Comparison of ENCODE assay signal across 8 cellular contexts in genomic region chr7:45921699-45922519, GRCh38. TPM values are rescaled to one million over a fixed set of nuclear protein-coding genes. Genes with fewer than 3 reads are reported as not detected.
DNase-seq lines count a peak whose midpoint lies in the region; ATAC-seq and TF ChIP-seq lines count a peak whose summit lies in the region.

No MANE protein-coding gene starts in this region.

- peak overlapping the region; percentile 68 for H3K4ac ChIP-seq in IMR-90 (ENCODE audit: low read depth, low read length)

- H3K9ac ChIP-seq in IMR-90 (ENCODE audit: low read depth, low read length): peak overlapping the region; percentile 31

- no peaks in the 10 kb centered on the region for H3K9me3 ChIP-seq in IMR-90 (ENCODE audit: control insufficient read depth, insufficient read depth, low read length)

- H4K20me1 ChIP-seq in IMR-90 (ENCODE audit: insufficient read depth, low read length): peaks cover 25% of the 10 kb centered on the region

- peak; percentile 99 for TF ChIP-seq CTCF in IMR-90 (conservative IDR thresholded peaks at IDR 0.05; ENCODE audit: low read depth, low read length)
- TF ChIP-seq CTCF in glutamatergic neuron (IDR thresholded peaks at IDR 0.05; ENCODE audit: partially characterized antibody, unreplicated experiment): peak; percentile 82

- peaks cover 2% of the 10 kb centered on the region; the same call in 1 of the 2 replicates for H3K36me3 ChIP-seq in IMR-90 (ENCODE audit: control insufficient read depth, insufficient read depth, low read length)

- H3K4me1 ChIP-seq in IMR-90 (ENCODE audit: control insufficient read depth, insufficient read depth, low read length): peaks cover 17% of the 10 kb centered on the region

- TF ChIP-seq RAD21 in IMR-90 (IDR thresholded peaks at IDR 0.05; ENCODE audit: low read length): peak; percentile 98

- H4K91ac ChIP-seq in IMR-90 (ENCODE audit: insufficient read depth, low read depth, low read length): peak overlapping the region; percentile 79

- H3K27me3 Mint-ChIP-seq in glutamatergic neuron (ENCODE audit: unreplicated experiment): peaks cover 13% of the 10 kb centered on the region

- 0 out of 2 replicates have a peak overlapping the region, but pooled peaks have one; percentile 5 for H3K14ac ChIP-seq in IMR-90 (replicated peaks; ENCODE audit: low read depth, low read length)

- H4K5ac ChIP-seq in IMR-90 (ENCODE audit: low read depth, low read length): peak overlapping the region; percentile 4; the same call in 1 of the 2 replicates

- H3K4me3 ChIP-seq in IMR-90 (ENCODE audit: insufficient read depth, low read depth, low read length): peak overlapping the region; percentile 85

- peak overlapping the region; percentile 75 for H2AK9ac ChIP-seq in IMR-90 (replicated peaks; ENCODE audit: low read depth, low read length, poor library complexity)

- peaks cover 15% of the 10 kb centered on the region for H3K4me1 Mint-ChIP-seq in glutamatergic neuron (ENCODE audit: low read depth, unreplicated experiment)

- peak; percentile 19 for ATAC-seq in IMR-90 (ENCODE audit: low read depth)
- ATAC-seq in GM21526 (IDR thresholded peaks at IDR 0.05; ENCODE audit: low FRiP score, unreplicated experiment): no peak
- ATAC-seq in HG02763 (IDR thresholded peaks at IDR 0.05; ENCODE audit: unreplicated experiment): no peak

- peak overlapping the region; percentile 88 for H3K4me3 Mint-ChIP-seq in glutamatergic neuron (ENCODE audit: unreplicated experiment)

- dilution Hi-C loops in IMR-90 (cut with HindIII; ENCODE audit: low sequenced_read_pairs, unreplicated experiment): no loop called here

- peaks cover 12 to 23% of the 10 kb centered on the region in 2 experiments; a peak in 3 of 4 replicates for H3K79me1 ChIP-seq in IMR-90 (ENCODE audit: low read depth in 1 of 2, low read length in 2 of 2)

- 0 out of 2 replicates have a peak overlapping the region, but pooled peaks have one; percentile 23 for H3K23ac ChIP-seq in IMR-90 (ENCODE audit: low read depth, low read length)

- H2BK5ac ChIP-seq in IMR-90 (ENCODE audit: low read depth, low read length, poor library complexity, severe bottlenecking): no peak overlapping the region

- DNase-seq in EH (ENCODE audit: low read depth) (peak; percentile 79), IMR-90 (peak; percentile 75), glutamatergic neuron (peak; percentile 80), posterior cingulate gyrus (peak in 8 of 10 donors; percentile 36 to 92 (median 55)), NCI-H2171 (lab: John Stamatoyannopoulos, UW) (no peak)
- peak; percentile 48 to 51 for DNase-seq in activated T-cell treated with anti-CD3 and anti-CD28 coated beads, Interleukin-2, amount 50 U/mL, for 48 hours

- peak overlapping the region; percentile 10; the same call in 1 of the 2 replicates for H2AK5ac ChIP-seq in IMR-90 (ENCODE audit: low read depth, low read length)

- CTCF ChIA-PET in IMR-90 (lab: Yijun Ruan, JAX): interaction anchor here (0.6 to 2.4 kb wide), 29 partner anchors 48 to 1261 kb away, joined by 3 to 30 read pairs (median 4); no protein-coding TSS in a partner anchor

- H3K9me3 Mint-ChIP-seq in glutamatergic neuron (ENCODE audit: unreplicated experiment): peaks cover 1% of the 10 kb centered on the region

- H3K36me3 Mint-ChIP-seq in glutamatergic neuron (ENCODE audit: unreplicated experiment): no peaks in the 10 kb centered on the region

- no peak overlapping the region for H3K27ac Mint-ChIP-seq in glutamatergic neuron (ENCODE audit: unreplicated experiment)

- H3K27me3 ChIP-seq in IMR-90 (ENCODE audit: control insufficient read depth, insufficient read depth, low read length): no peaks in the 10 kb centered on the region

- H3K27ac ChIP-seq in IMR-90 (ENCODE audit: insufficient read depth, low read length): no peak overlapping the region; the same call in 1 of the 2 replicates

- peak overlapping the region; percentile 83 for H3K4me2 ChIP-seq in IMR-90 (ENCODE audit: low read depth, low read length)

- H3K9me1 ChIP-seq in IMR-90 (ENCODE audit: insufficient read depth, low read length): peaks cover 15% of the 10 kb centered on the region

- TF ChIP-seq POLR2A in IMR-90 (IDR thresholded peaks at IDR 0.05; ENCODE audit: low read depth, low read length): no peak; the same call in 1 of the 2 replicates

- H2BK20ac ChIP-seq in IMR-90 (ENCODE audit: low read depth, low read length): peak overlapping the region; percentile 79

- intact Hi-C loops in IMR-90 (cut with micrococcal nuclease) (loop anchor here (1.0 to 10.0 kb wide), 11 partner anchors 113 to 1333 kb away; no protein-coding TSS in a partner anchor), posterior cingulate gyrus (cut with DNase I) (loop anchor here (2.0 kb wide), 2 partner anchors 431 to 1333 kb away; no protein-coding TSS in a partner anchor)

- H2AFZ ChIP-seq in IMR-90 (replicated peaks; ENCODE audit: low read length, poor library complexity): peak overlapping the region; percentile 74

- peak overlapping the region; percentile 81 for H2BK120ac ChIP-seq in IMR-90 (ENCODE audit: low read depth, low read length)

- in situ Hi-C loops in IMR-90 (cut with MboI; ENCODE audit: low sequenced_read_pairs): loop anchor here (5.0 to 25.0 kb wide), 3 partner anchors 430 to 1165 kb away; no protein-coding TSS in a partner anchor

- H3K56ac ChIP-seq in IMR-90 (ENCODE audit: extremely low read depth, insufficient read depth, low read length): peak overlapping the region; percentile 13; the same call in 1 of the 2 replicates

- peak overlapping the region; percentile 11; the same call in 1 of the 2 replicates for H3K18ac ChIP-seq in IMR-90 (ENCODE audit: low read depth, low read length)

- H4K8ac ChIP-seq in IMR-90 (ENCODE audit: low read depth in 2 of 2, low read length in 2 of 2): peak overlapping the region; percentile 57 to 78; a peak in 3 of 4 replicates

- no TSS peak for BruUV-seq in IMR-90 (replicated peaks; lab: Mats Ljungman, UMichigan)

- peak overlapping the region; percentile 54; the same call in 2 of the 3 replicates for H2BK15ac ChIP-seq in IMR-90 (ENCODE audit: low read depth, low read length)

- POLR2A ChIA-PET in IMR-90 (lab: Charles Lee; ENCODE audit: unreplicated experiment): interaction anchor here (0.7 kb wide), 1 partner anchor 789 kb away, joined by 4 read pairs; no protein-coding TSS in a partner anchor

- WGBS in IMR-90 (ENCODE audit: extremely low coverage in 2 of 2, insufficient read length in 1 of 2), 2 experiments: 12% methylated on average over 24 of the region's 36 CpGs; no CpG with 5 or more reads in 1 of the 2 experiments

TF ChIP-seq in IMR-90, 13 proteins besides CTCF, POLR2A, EP300 and RAD21:
- TF ChIP-seq MAZ (IDR thresholded peaks at IDR 0.05; ENCODE audit: borderline replicate concordance, low read depth, low read length) (peak; percentile 72), SMC3 (IDR thresholded peaks at IDR 0.05; ENCODE audit: low read depth, low read length) (peak; percentile 97), RCOR1 (IDR thresholded peaks at IDR 0.05; ENCODE audit: insufficient replicate concordance, low read length) (no peak), BHLHE40 (IDR thresholded peaks at IDR 0.05; ENCODE audit: low read depth, low read length) (no peak)

RNA-seq across cellular contexts. Expression of gene IGFBP3, which starts 0.8 kb away (rescaled TPM):
- 272 and 308 TPM in 2 replicates for total RNA-seq in IMR-90 (2012; rRNA removed)
- 601 and 692 TPM in 2 replicates for polyA plus RNA-seq in IMR-90 (2012; rRNA removed)
- polyA plus RNA-seq in IMR-90 (2012; cell fraction: cytosol; rRNA removed): 282 and 675 TPM in 2 replicates
- 407 and 421 TPM in 2 replicates for polyA plus RNA-seq in IMR-90 (2012; cell fraction: nucleus; rRNA removed; ENCODE audit: low replicate concordance)
- total RNA-seq in glutamatergic neuron (ENCODE audit: unreplicated experiment): 0.17 TPM

RNA-seq across cellular contexts. Expression of gene IGFBP1, which starts 33.6 kb away (rescaled TPM):
- total RNA-seq in IMR-90 (2012; rRNA removed): not detected in 2 replicates
- not detected in 2 replicates for polyA plus RNA-seq in IMR-90 (2012; rRNA removed)
- polyA plus RNA-seq in IMR-90 (2012; cell fraction: cytosol; rRNA removed): 0.07 TPM in 1 of 2 replicates, not detected in the other
- 0.05 and 0.18 TPM in 2 replicates for polyA plus RNA-seq in IMR-90 (2012; cell fraction: nucleus; rRNA removed; ENCODE audit: low replicate concordance)
- not detected for total RNA-seq in glutamatergic neuron (ENCODE audit: unreplicated experiment)

RNA-seq across cellular contexts. Expression of gene CCDC201, which starts 49.0 kb away (rescaled TPM):
- total RNA-seq in IMR-90 (2012; rRNA removed) (not detected in 2 replicates), glutamatergic neuron (ENCODE audit: unreplicated experiment) (not detected)
- not detected in 2 replicates for polyA plus RNA-seq in IMR-90 (2012; rRNA removed)
- not detected in 2 replicates for polyA plus RNA-seq in IMR-90 (2012; cell fraction: cytosol; rRNA removed)
- not detected in 2 replicates for polyA plus RNA-seq in IMR-90 (2012; cell fraction: nucleus; rRNA removed; ENCODE audit: low replicate concordance)

Comparison
In these comparisons a context has a peak if more than half of its experiments do, and no peak if none do; other contexts are left out.
1. RNA of gene IGFBP3, which starts 0.8 kb away (total RNA-seq): 272 to 308 TPM in IMR-90; 0.17 TPM in glutamatergic neuron (single experiment); every median in the first group is over 100 times any median in the second.